Comparison of ENCODE assay signal across 21 cellular contexts in the genomic region with DNA sequence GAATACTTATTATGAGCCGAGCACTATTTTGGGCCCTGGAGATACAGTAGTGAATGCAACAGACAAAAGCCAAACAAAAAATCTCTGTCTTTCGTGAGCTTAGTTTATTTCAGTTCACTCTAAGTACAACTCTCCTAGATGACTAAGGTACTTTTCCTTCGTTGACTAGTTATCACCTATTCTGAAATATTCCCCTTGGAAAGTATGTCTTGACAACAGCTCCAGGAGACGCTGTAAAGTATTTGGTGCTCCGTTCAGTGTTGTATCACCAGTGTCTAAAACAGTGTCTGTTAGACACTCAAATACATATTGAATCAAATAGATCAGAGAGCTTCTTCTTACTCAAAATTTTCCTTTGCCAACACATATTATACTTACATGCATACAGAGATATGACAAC.
DNase-seq lines count a peak whose midpoint lies in the region; ATAC-seq and TF ChIP-seq lines count a peak whose summit lies in the region.
"Had no signal": no experiment of that assay in that cellular context is flagged by ENCODE, and none has a peak within 500 bp of the region (broad histone marks: within the 10 kb centered on the region; RNA-seq: fewer than 3 reads in every experiment).

No MANE protein-coding gene starts in this region.

- no peaks in the 10 kb centered on the region for H3F3A ChIP-seq in SU-DHL-6 (ENCODE audit: insufficient read depth)

- intact Hi-C loops in activated CD4-positive, alpha-beta T cell treated with anti-CD3 and anti-CD28 coated beads for 36 hours (cut with DNase I, micrococcal nuclease): loop anchor here (2.0 to 10.0 kb wide), 4 partner anchors 115 to 417 kb away; partner anchors contain the start of genes TFDP2 (in 2 of the 2) and ATP1B3 (in 1 of the 2)
- intact Hi-C loops in thyroid gland (cut with DNase I): no loop called here

- H3K36me3 Mint-ChIP-seq in activated CD4-positive, alpha-beta T cell treated with anti-CD3 and anti-CD28 coated beads for 36 hours (ENCODE audit: low read depth): no peaks in the 10 kb centered on the region
- H3K36me3 Mint-ChIP-seq: activated CD8-positive, alpha-beta memory T cell treated with anti-CD3 and anti-CD28 coated beads, Interleukin-2, amount 10 ng/mL, durations not matched to agents 7 days and 5 days; CD4-positive, CD25-positive, alpha-beta regulatory T cell; stimulated activated effector memory CD8-positive, alpha-beta T cell treated with anti-CD3 and anti-CD28 coated beads, Interleukin-12 subunit alpha, Interleukin-12 subunit beta, amount 100 ng/mL, for 72 hours had no signal

- no peaks in the 10 kb centered on the region for H3K9me3 Mint-ChIP-seq in activated CD4-positive, alpha-beta T cell treated with anti-CD3 and anti-CD28 coated beads for 36 hours (ENCODE audit: low read depth)
- H3K9me3 Mint-ChIP-seq: CD4-positive, CD25-positive, alpha-beta regulatory T cell; stimulated activated effector memory CD8-positive, alpha-beta T cell treated with anti-CD3 and anti-CD28 coated beads, Interleukin-12 subunit alpha, Interleukin-12 subunit beta, amount 100 ng/mL, for 72 hours had no signal

- 57 to 61% methylated on average over 5 of the region's 5 CpGs for WGBS in thyroid gland, 2 donors

- no peaks in the 10 kb centered on the region for H3K27me3 ChIP-seq in SU-DHL-6 (ENCODE audit: low read length)
- H3K27me3 ChIP-seq in muscle layer of colon (ENCODE audit: control insufficient read depth in 1 of 2, insufficient read depth in 2 of 2, low read length in 2 of 2): no peaks in the 10 kb centered on the region
- H3K27me3 ChIP-seq in thyroid gland: no peaks in the 10 kb centered on the region
- H3K27me3 ChIP-seq: SJSA1 had no signal

- CTCF ChIA-PET in activated CD4-positive, alpha-beta T cell treated with anti-CD3 and anti-CD28 coated beads for 36 hours (lab: Charles Lee): interaction anchor here (1.1 to 1.5 kb wide), 2 partner anchors 233 to 252 kb away, joined by 3 to 4 read pairs; no protein-coding TSS in a partner anchor

- peak overlapping the region; percentile 93 for H2AFZ ChIP-seq in SU-DHL-6 (ENCODE audit: low read depth, low read length, severe bottlenecking)

- peaks cover 32% of the 10 kb centered on the region for H3K4me1 Mint-ChIP-seq in activated CD4-positive, alpha-beta T cell treated with anti-CD3 and anti-CD28 coated beads for 36 hours

- no peak overlapping the region for H3K4me2 ChIP-seq in SU-DHL-6 (ENCODE audit: low read depth, low read length, poor library complexity, severe bottlenecking)

- H3K9me3 ChIP-seq in SU-DHL-6 (ENCODE audit: insufficient read depth, low read length) (no peaks in the 10 kb centered on the region), muscle layer of colon (ENCODE audit: low read length) (no peaks in the 10 kb centered on the region), thyroid gland (no peaks in the 10 kb centered on the region)
- H3K9me3 ChIP-seq: prostate gland, SJSA1 had no signal

- no peaks in the 10 kb centered on the region for H4K20me1 ChIP-seq in SU-DHL-6 (ENCODE audit: low read depth, low read length)

- no peak for ATAC-seq in activated CD4-positive, alpha-beta T cell treated with anti-CD3 and anti-CD28 coated beads for 36 hours
- no peak for ATAC-seq in GM19324 (IDR thresholded peaks at IDR 0.05; ENCODE audit: low FRiP score, unreplicated experiment)
- ATAC-seq in HG02610 (IDR thresholded peaks at IDR 0.05; ENCODE audit: unreplicated experiment): no peak
- ATAC-seq: activated CD8-positive, alpha-beta memory T cell treated with anti-CD3 and anti-CD28 coated beads, Interleukin-2, amount 10 ng/mL, durations not matched to agents 7 days and 5 days; stimulated activated effector memory CD8-positive, alpha-beta T cell treated with anti-CD3 and anti-CD28 coated beads, Interleukin-12 subunit alpha, Interleukin-12 subunit beta, amount 100 ng/mL, for 72 hours had no signal

- H3K4me3 ChIP-seq in SU-DHL-6 (ENCODE audit: insufficient read depth, low read length, poor library complexity, severe bottlenecking): no peak overlapping the region
- H3K4me3 ChIP-seq in muscle layer of colon (ENCODE audit: low read depth in 1 of 2, low read length in 2 of 2): peak overlapping the region in 1 of 2 donors; percentile 29
- no peak overlapping the region for H3K4me3 ChIP-seq in thyroid gland (replicated peaks in 1 of 3)
- H3K4me3 ChIP-seq: prostate gland, SJSA1 had no signal

- TF ChIP-seq CTCF in SU-DHL-6 (IDR thresholded peaks at IDR 0.05; ENCODE audit: insufficient read depth, low read length, poor library complexity, severe bottlenecking): no peak
- no peak for TF ChIP-seq CTCF in thyroid gland (IDR thresholded peaks at IDR 0.05)

- no peaks in the 10 kb centered on the region for H3K79me2 ChIP-seq in SU-DHL-6 (ENCODE audit: insufficient read depth, low read length)

- no peaks in the 10 kb centered on the region for H3K36me3 ChIP-seq in SU-DHL-6 (ENCODE audit: low read length)
- no peaks in the 10 kb centered on the region for H3K36me3 ChIP-seq in muscle layer of colon (ENCODE audit: insufficient read depth, low read length)
- no peaks in the 10 kb centered on the region for H3K36me3 ChIP-seq in thyroid gland
- H3K36me3 ChIP-seq: prostate gland, SJSA1 had no signal

- POLR2A ChIA-PET in activated CD4-positive, alpha-beta T cell treated with anti-CD3 and anti-CD28 coated beads for 36 hours (lab: Charles Lee): no interaction called here

- H3K9ac ChIP-seq in SU-DHL-6 (ENCODE audit: low read length) (no peak overlapping the region), muscle layer of colon (ENCODE audit: low read length) (peak overlapping the region; percentile 36)

- DNase-seq in activated CD4-positive, alpha-beta T cell treated with anti-CD3 and anti-CD28 coated beads for 36 hours: no peak
- no peak for DNase-seq in activated CD4-positive, alpha-beta T cell treated with anti-CD3 and anti-CD28 coated beads, Interleukin-2, amount 50 U/mL, for 48 hours
- DNase-seq in thyroid gland (no peak), NCI-H2227 treated with DMSO at 0.1 percent for 48 hours (lab: John Stamatoyannopoulos, UW) (no peak)
- DNase-seq: activated CD4-positive, alpha-beta T cell treated with anti-CD3 and anti-CD28 coated beads for 1 hour; activated CD8-positive, alpha-beta memory T cell treated with anti-CD3 and anti-CD28 coated beads, Interleukin-2, amount 10 ng/mL, durations not matched to agents 7 days and 5 days; activated gamma-delta T cell; amygdala; CD4-positive, CD25-positive, alpha-beta regulatory T cell; cerebellar nuclear complex; effector memory CD4-positive, alpha-beta T cell; NCI-H1694; stimulated activated CD4-positive, alpha-beta T cell treated with anti-CD3 and anti-CD28 coated beads, Interleukin-12 subunit alpha, Interleukin-12 subunit beta, amount 100 ng/mL, for 4 hours; T1000 had no signal

- H3K4me1 ChIP-seq in muscle layer of colon (ENCODE audit: insufficient read depth, low read length): peaks cover 15% of the 10 kb centered on the region
- H3K4me1 ChIP-seq in thyroid gland: peaks cover 0 to 12% of the 10 kb centered on the region in 2 donors
- H3K4me1 ChIP-seq: SJSA1 had no signal

- H3K4me3 Mint-ChIP-seq in activated CD4-positive, alpha-beta T cell treated with anti-CD3 and anti-CD28 coated beads for 36 hours: no peak overlapping the region
- H3K4me3 Mint-ChIP-seq: activated CD8-positive, alpha-beta memory T cell treated with anti-CD3 and anti-CD28 coated beads, Interleukin-2, amount 10 ng/mL, durations not matched to agents 7 days and 5 days; stimulated activated effector memory CD8-positive, alpha-beta T cell treated with anti-CD3 and anti-CD28 coated beads, Interleukin-12 subunit alpha, Interleukin-12 subunit beta, amount 100 ng/mL, for 72 hours had no signal

- peak overlapping the region; percentile 53 for H3K27ac Mint-ChIP-seq in activated CD4-positive, alpha-beta T cell treated with anti-CD3 and anti-CD28 coated beads for 36 hours
- H3K27ac Mint-ChIP-seq: activated CD8-positive, alpha-beta memory T cell treated with anti-CD3 and anti-CD28 coated beads, Interleukin-2, amount 10 ng/mL, durations not matched to agents 7 days and 5 days; CD4-positive, CD25-positive, alpha-beta regulatory T cell had no signal

- H3K9me2 ChIP-seq in SU-DHL-6 (replicated peaks; ENCODE audit: insufficient read depth, low read length): no peaks in the 10 kb centered on the region

- H3K27ac ChIP-seq in SU-DHL-6 (ENCODE audit: low read depth, low read length) (no peak overlapping the region), muscle layer of colon (ENCODE audit: low read depth, low read length) (no peak overlapping the region), thyroid gland (peak overlapping the region in 2 of 3 donors; percentile 0 to 61)
- H3K27ac ChIP-seq: SJSA1 had no signal

- H3K27me3 Mint-ChIP-seq in activated CD4-positive, alpha-beta T cell treated with anti-CD3 and anti-CD28 coated beads for 36 hours: no peaks in the 10 kb centered on the region
- H3K27me3 Mint-ChIP-seq: activated CD8-positive, alpha-beta memory T cell treated with anti-CD3 and anti-CD28 coated beads, Interleukin-2, amount 10 ng/mL, durations not matched to agents 7 days and 5 days; CD4-positive, CD25-positive, alpha-beta regulatory T cell had no signal

- no peak for TF ChIP-seq POLR2A in thyroid gland (IDR thresholded peaks at IDR 0.05)

Comparison
In these comparisons a context has a peak if more than half of its experiments do, and no peak if none do; other contexts are left out.
1. H3K27ac ChIP-seq: peak in thyroid gland (2 of 3); none in SU-DHL-6 (single experiment) and muscle layer of colon (single experiment).